Comparison of ENCODE assay signal across 27 cellular contexts in genomic region chr2:205424326-205424725, GRCh38.
"Had no signal": no experiment of that assay in that cellular context is flagged by ENCODE, and none has a peak within 500 bp of the region (broad histone marks: within the 10 kb centered on the region; RNA-seq: fewer than 3 reads in every experiment).

No MANE protein-coding gene starts in this region.

- ATAC-seq: left colon, mucosa of descending colon, right lobe of liver, T-helper 17 cell had no signal

- H3K9me3 ChIP-seq: ascending aorta, colonic mucosa, mucosa of descending colon, neutrophil, right lobe of liver, tibial nerve had no signal

- H3K4me3 ChIP-seq: ascending aorta, cardiac muscle cell, colonic mucosa, lung, mucosa of descending colon, right lobe of liver, tibial nerve had no signal

- H3K4me1 Mint-ChIP-seq: activated CD4-positive, alpha-beta memory T cell treated with anti-CD3 and anti-CD28 coated beads, Interleukin-2, amount 10 ng/mL, durations not matched to agents 7 days and 5 days; activated CD4-positive, alpha-beta T cell treated with anti-CD3 and anti-CD28 coated beads, Interleukin-2, amount 10 ng/mL, durations not matched to agents 7 days and 5 days; activated naive CD4-positive, alpha-beta T cell treated with anti-CD3 and anti-CD28 coated beads, Interleukin-2, amount 10 ng/mL, durations not matched to agents 7 days and 5 days; activated naive CD8-positive, alpha-beta T cell treated with anti-CD3 and anti-CD28 coated beads, Interleukin-2, amount 10 ng/mL, durations not matched to agents 7 days and 5 days; nephron had no signal

- H3K27me3 Mint-ChIP-seq: activated CD4-positive, alpha-beta memory T cell treated with anti-CD3 and anti-CD28 coated beads, Interleukin-2, amount 10 ng/mL, durations not matched to agents 7 days and 5 days; activated naive CD4-positive, alpha-beta T cell treated with anti-CD3 and anti-CD28 coated beads, Interleukin-2, amount 10 ng/mL, durations not matched to agents 7 days and 5 days; activated T-cell treated with anti-CD3 and anti-CD28 coated beads, Interleukin-2, amount 50 U/mL, for 24 hours; progenitor cell of endocrine pancreas; T-helper 17 cell had no signal

- H3K27ac ChIP-seq: ascending aorta, cardiac muscle cell, colonic mucosa, epithelial cell of prostate, neutrophil, right lobe of liver, tibial nerve had no signal

- H3K27ac Mint-ChIP-seq: activated CD4-positive, alpha-beta memory T cell treated with anti-CD3 and anti-CD28 coated beads, Interleukin-2, amount 10 ng/mL, durations not matched to agents 7 days and 5 days; activated CD4-positive, alpha-beta T cell treated with anti-CD3 and anti-CD28 coated beads, Interleukin-2, amount 10 ng/mL, durations not matched to agents 7 days and 5 days; activated naive CD4-positive, alpha-beta T cell treated with anti-CD3 and anti-CD28 coated beads, Interleukin-2, amount 10 ng/mL, durations not matched to agents 7 days and 5 days; activated naive CD8-positive, alpha-beta T cell treated with anti-CD3 and anti-CD28 coated beads, Interleukin-2, amount 10 ng/mL, durations not matched to agents 7 days and 5 days; activated T-cell treated with anti-CD3 and anti-CD28 coated beads, Interleukin-2, amount 50 U/mL, for 24 hours; brain; nephron; progenitor cell of endocrine pancreas; T-helper 17 cell had no signal

- H3K36me3 ChIP-seq: ascending aorta, cardiac muscle cell, colonic mucosa, neutrophil, right lobe of liver, tibial nerve had no signal

- H3K27me3 ChIP-seq: ascending aorta, cardiac muscle cell, colonic mucosa, neutrophil, right lobe of liver, tibial nerve had no signal

- H3K4me1 ChIP-seq: ascending aorta, colonic mucosa, right lobe of liver, tibial nerve had no signal

- H3K9me3 Mint-ChIP-seq: activated CD4-positive, alpha-beta memory T cell treated with anti-CD3 and anti-CD28 coated beads, Interleukin-2, amount 10 ng/mL, durations not matched to agents 7 days and 5 days; activated CD4-positive, alpha-beta T cell treated with anti-CD3 and anti-CD28 coated beads, Interleukin-2, amount 10 ng/mL, durations not matched to agents 7 days and 5 days; activated T-cell treated with anti-CD3 and anti-CD28 coated beads, Interleukin-2, amount 50 U/mL, for 24 hours had no signal

- DNase-seq: activated CD4-positive, alpha-beta memory T cell treated with anti-CD3 and anti-CD28 coated beads, Interleukin-2, amount 10 ng/mL, durations not matched to agents 7 days and 5 days; activated CD4-positive, alpha-beta T cell treated with anti-CD3 and anti-CD28 coated beads for 1 hour; activated CD4-positive, alpha-beta T cell treated with anti-CD3 and anti-CD28 coated beads, Interleukin-2, amount 10 ng/mL, durations not matched to agents 7 days and 5 days; activated CD8-positive, alpha-beta memory T cell treated with anti-CD3 and anti-CD28 coated beads, Interleukin-2, amount 50 U/mL, for 48 hours; activated gamma-delta T cell; activated naive CD4-positive, alpha-beta T cell treated with anti-CD3 and anti-CD28 coated beads, Interleukin-2, amount 10 ng/mL, durations not matched to agents 7 days and 5 days; activated naive CD8-positive, alpha-beta T cell treated with anti-CD3 and anti-CD28 coated beads, Interleukin-2, amount 10 ng/mL, durations not matched to agents 7 days and 5 days; activated T-cell treated with anti-CD3 and anti-CD28 coated beads, Interleukin-2, amount 50 U/mL, for 24 hours; cerebellar nuclear complex; colonic mucosa; kidney; left colon; mucosa of descending colon; right lobe of liver; stimulated activated CD4-positive, alpha-beta T cell treated with anti-CD3 and anti-CD28 coated beads, Interleukin-2, amount 100 ng/mL, for 48 hours; stimulated activated naive CD4-positive, alpha-beta T cell treated with Interleukin-2 at 50 U/mL for 16 hours; T-helper 17 cell; T1000 had no signal

- H3K4me3 Mint-ChIP-seq: activated CD4-positive, alpha-beta memory T cell treated with anti-CD3 and anti-CD28 coated beads, Interleukin-2, amount 10 ng/mL, durations not matched to agents 7 days and 5 days; activated CD4-positive, alpha-beta T cell treated with anti-CD3 and anti-CD28 coated beads, Interleukin-2, amount 10 ng/mL, durations not matched to agents 7 days and 5 days; activated naive CD4-positive, alpha-beta T cell treated with anti-CD3 and anti-CD28 coated beads, Interleukin-2, amount 10 ng/mL, durations not matched to agents 7 days and 5 days; activated naive CD8-positive, alpha-beta T cell treated with anti-CD3 and anti-CD28 coated beads, Interleukin-2, amount 10 ng/mL, durations not matched to agents 7 days and 5 days; activated T-cell treated with anti-CD3 and anti-CD28 coated beads, Interleukin-2, amount 50 U/mL, for 24 hours; brain; nephron; T-helper 17 cell had no signal

- H3K36me3 Mint-ChIP-seq: activated naive CD4-positive, alpha-beta T cell treated with anti-CD3 and anti-CD28 coated beads, Interleukin-2, amount 10 ng/mL, durations not matched to agents 7 days and 5 days; activated naive CD8-positive, alpha-beta T cell treated with anti-CD3 and anti-CD28 coated beads, Interleukin-2, amount 10 ng/mL, durations not matched to agents 7 days and 5 days had no signal
